7 cellular contexts compared by ENCODE assay signal in genomic region chr12:123388218-123388947, GRCh38. TPM values are rescaled to one million over a fixed set of nuclear protein-coding genes. Genes with fewer than 3 reads are reported as not detected.
DNase-seq lines count a peak whose midpoint lies in the region; ATAC-seq and TF ChIP-seq lines count a peak whose summit lies in the region.

No MANE protein-coding gene starts in this region.

- ATAC-seq in GM18502 (IDR thresholded peaks at IDR 0.05; ENCODE audit: poor library complexity, unreplicated experiment) = peak; percentile 37
- peak; percentile 33 for ATAC-seq in HG02981 (IDR thresholded peaks at IDR 0.05; ENCODE audit: unreplicated experiment)
- ATAC-seq in right lobe of liver = peak; percentile 61 to 72 (median 66)

- peaks cover 0 to 24% (median 10%) of the 10 kb centered on the region in 4 donors for H3K4me1 ChIP-seq in right lobe of liver

- TF ChIP-seq CTCF in right lobe of liver (IDR thresholded peaks at IDR 0.05) = peak in 3 of 4 donors; percentile 15 to 53 (median 35)

- H3K9me3 ChIP-seq in right lobe of liver = no peaks in the 10 kb centered on the region

- DNase-seq in NCI-H510A treated with DMSO at 0.1 percent for 48 hours (lab: John Stamatoyannopoulos, UW) (peak; percentile 65), dermis microvascular lymphatic vessel endothelial cell (ENCODE audit: low read depth in 2 of 2) (peak; percentile 40 to 79), right lobe of liver (peak; percentile 87)
- DNase-seq in activated CD4-positive, alpha-beta T cell treated with anti-CD3 and anti-CD28 coated beads, Interleukin-2, amount 50 U/mL, for 4 hours = peak; percentile 57 to 65
- DNase-seq in stimulated activated CD4-positive, alpha-beta T cell treated with anti-CD3 and anti-CD28 coated beads, Interleukin-4, amount 100 ng/mL, for 48 hours (ENCODE audit: low read depth in 2 of 2) = peak; percentile 63 to 70

- H3K36me3 ChIP-seq in right lobe of liver = peaks cover 0 to 28% (median 5%) of the 10 kb centered on the region in 4 donors

- WGBS in right lobe of liver (ENCODE audit: insufficient coverage, low coverage, low lambda C conversion rate, missing lambda C conversion rate) = 0% methylated on average over 18 of the region's 52 CpGs

- peak overlapping the region; percentile 59 to 67 (median 62) for H3K4me3 ChIP-seq in right lobe of liver

- H3K27ac ChIP-seq in right lobe of liver = peak overlapping the region; percentile 60 to 85 (median 76)

- intact Hi-C loops in right lobe of liver (cut with DNase I) = no loop called here

- no peak for TF ChIP-seq POLR2A in right lobe of liver (IDR thresholded peaks at IDR 0.05)

- H3K27me3 ChIP-seq in right lobe of liver = no peaks in the 10 kb centered on the region

RNA-seq across cellular contexts. Expression of gene KMT5A, which starts 4.5 kb away (rescaled TPM):
- total RNA-seq in dermis microvascular lymphatic vessel endothelial cell = 24.9 and 25.4 TPM in 2 replicates
- total RNA-seq in right lobe of liver = 10 to 100 TPM; 13.1 to 17.6 (median 13.7) TPM

RNA-seq across cellular contexts. Expression of gene SBNO1, which starts 23.7 kb away (rescaled TPM):
- total RNA-seq in dermis microvascular lymphatic vessel endothelial cell (20.3 and 20.9 TPM in 2 replicates), right lobe of liver (10 to 100 TPM; 11.5 to 15.7 (median 13.2) TPM)

RNA-seq across cellular contexts. Expression of gene RILPL2, which starts 48.1 kb away (rescaled TPM):
- 2.4 and 3.3 TPM in 2 replicates for total RNA-seq in dermis microvascular lymphatic vessel endothelial cell
- 1 to 10 TPM; 1.6 to 2.7 (median 1.8) TPM for total RNA-seq in right lobe of liver

Comparison
In these comparisons a context has a peak if more than half of its experiments do, and no peak if none do; other contexts are left out.
1. Peak in every context shown above with its lines: DNase-seq, ATAC-seq, H3K4me3 ChIP-seq and H3K27ac ChIP-seq.